Comparison of ENCODE assay signal across 12 cellular contexts in the genomic region with DNA sequence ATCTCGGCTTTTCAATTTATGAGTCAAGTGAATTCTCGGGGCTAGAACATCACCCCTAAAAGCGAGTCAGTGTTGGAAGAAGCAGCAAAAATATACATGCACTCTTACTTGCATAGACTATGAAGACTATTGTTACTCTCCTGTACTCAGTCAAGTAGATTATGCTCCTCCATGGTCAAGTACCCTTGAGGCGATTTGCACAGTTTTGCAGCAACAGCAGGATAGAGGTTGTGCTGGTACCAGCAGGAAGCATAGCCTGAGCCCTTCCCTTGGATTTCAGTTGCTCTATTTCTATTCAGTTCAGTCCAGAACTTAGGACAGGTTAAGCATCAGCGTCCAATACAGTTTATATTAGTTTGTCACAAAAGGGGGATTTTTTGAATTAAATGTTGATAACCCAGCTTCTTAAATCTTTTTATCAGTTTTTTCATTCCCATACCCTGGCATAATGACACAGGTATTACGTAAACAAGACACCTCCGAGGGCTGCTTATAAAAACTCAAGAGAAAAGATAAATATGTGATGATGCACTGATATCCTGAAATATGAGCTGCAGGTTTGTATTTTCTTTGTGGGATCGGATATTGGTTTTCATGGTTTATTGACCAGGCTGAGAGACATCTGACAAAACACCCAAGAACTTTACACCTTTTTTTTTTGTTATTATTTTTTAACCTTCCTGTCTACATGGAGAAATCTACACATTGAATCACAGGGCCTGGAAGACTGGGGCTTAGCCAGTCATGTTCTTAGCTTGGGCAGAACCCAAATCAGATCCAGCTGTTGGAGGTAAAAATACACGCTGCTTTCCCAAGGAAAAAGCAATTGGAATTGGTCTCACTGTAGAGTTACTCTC.
DNase-seq lines count a peak whose midpoint lies in the region; ATAC-seq and TF ChIP-seq lines count a peak whose summit lies in the region.
"Had no signal": no experiment of that assay in that cellular context is flagged by ENCODE, and none has a peak within 500 bp of the region (broad histone marks: within the 10 kb centered on the region; RNA-seq: fewer than 3 reads in every experiment).

No MANE protein-coding gene starts in this region.

- H3K27ac ChIP-seq in ACC112 (ENCODE audit: low read depth, low read length) (no peak overlapping the region), PC-3 (ENCODE audit: low read length) (peak overlapping the region; percentile 24), left lung (no peak overlapping the region)
- H3K27ac ChIP-seq: epithelial cell of prostate, RWPE1 had no signal

- no TSS peak for BruUV-seq in PC-3 (replicated peaks; lab: Mats Ljungman, UMichigan)

- TF ChIP-seq CTCF in PC-3 (conservative IDR thresholded peaks at IDR 0.05; ENCODE audit: low read depth, low read length), result no peak
- no peak for TF ChIP-seq CTCF in left lung (IDR thresholded peaks at IDR 0.05)

- ATAC-seq in PC-3, result peak; percentile 67
- peak; percentile 83 for ATAC-seq in left lung
- ATAC-seq in GM19463 (IDR thresholded peaks at IDR 0.05; ENCODE audit: unreplicated experiment), result no peak
- no peak for ATAC-seq in HG03196 (IDR thresholded peaks at IDR 0.05; ENCODE audit: unreplicated experiment)
- no peak for ATAC-seq in HG02852 (IDR thresholded peaks at IDR 0.05; ENCODE audit: unreplicated experiment)

- DNase-seq in GM03348 (ENCODE audit: low spot score) (peak; percentile 59), PC-3 (peak; percentile 50), left lung (no peak), HuH-7 (ENCODE audit: low spot score) (no peak)
- DNase-seq: activated CD4-positive, alpha-beta T cell treated with anti-CD3 and anti-CD28 coated beads, Interleukin-2, amount 10 ng/mL, durations not matched to agents 24 days and 14 days; posterior cingulate gyrus had no signal

- no peaks in the 10 kb centered on the region for H3K9me2 ChIP-seq in PC-3 (replicated peaks; ENCODE audit: low read length)

- no peaks in the 10 kb centered on the region for H4K20me1 ChIP-seq in PC-3 (ENCODE audit: low read length)

- no peak overlapping the region for H3K4me2 ChIP-seq in PC-3 (ENCODE audit: low read length)

- H3K36me3 ChIP-seq in ACC112 (ENCODE audit: insufficient read depth, low read length), result no peaks in the 10 kb centered on the region
- no peaks in the 10 kb centered on the region for H3K36me3 ChIP-seq in PC-3 (ENCODE audit: low read depth, low read length)
- H3K36me3 ChIP-seq in left lung, result no peaks in the 10 kb centered on the region

- no peaks in the 10 kb centered on the region for H3F3A ChIP-seq in PC-3 (ENCODE audit: low read length, unreplicated experiment)

- no peaks in the 10 kb centered on the region for H3K79me2 ChIP-seq in ACC112 (ENCODE audit: control insufficient read depth, insufficient read depth, low read length, unreplicated experiment)
- no peaks in the 10 kb centered on the region for H3K79me2 ChIP-seq in PC-3 (ENCODE audit: low read length)

- POLR2A ChIA-PET in PC-3 (lab: Charles Lee; ENCODE audit: unreplicated experiment), result no interaction called here

- peaks cover 10% of the 10 kb centered on the region for H3K4me1 ChIP-seq in ACC112 (ENCODE audit: control insufficient read depth, insufficient read depth, low read length, unreplicated experiment)
- peaks cover 14% of the 10 kb centered on the region for H3K4me1 ChIP-seq in PC-3 (ENCODE audit: insufficient read depth, low read length)
- peaks cover 17 to 28% of the 10 kb centered on the region in 2 donors for H3K4me1 ChIP-seq in left lung

- no peak overlapping the region for H3K9ac ChIP-seq in PC-3 (ENCODE audit: low read length)

- CTCF ChIA-PET in PC-3 (lab: Charles Lee), result no interaction called here

- H3K27me3 ChIP-seq in ACC112 (ENCODE audit: insufficient read depth, low read length) (no peaks in the 10 kb centered on the region), PC-3 (ENCODE audit: low read length) (no peaks in the 10 kb centered on the region), left lung (no peaks in the 10 kb centered on the region)

- H2AFZ ChIP-seq in ACC112 (ENCODE audit: low read length, unreplicated experiment) (peak overlapping the region; percentile 40), PC-3 (ENCODE audit: low read length) (no peak overlapping the region)

- H3K4me3 ChIP-seq in ACC112 (ENCODE audit: low read depth, low read length), result peak overlapping the region; percentile 57
- H3K4me3 ChIP-seq in PC-3 (ENCODE audit: low read length), result no peak overlapping the region
- no peak overlapping the region for H3K4me3 ChIP-seq in left lung

- intact Hi-C loops in PC-3 (cut with micrococcal nuclease) (no loop called here), left lung (cut with DNase I) (no loop called here)

- 0 out of 2 replicates have a peak, but pooled peaks cover 4% of the 10 kb centered on the region for H3K9me3 ChIP-seq in PC-3 (ENCODE audit: low read length)
- no peaks in the 10 kb centered on the region for H3K9me3 ChIP-seq in left lung

Comparison
In these comparisons a context has a peak if more than half of its experiments do, and no peak if none do; other contexts are left out.
1. DNase-seq: peak in GM03348 (single experiment) and PC-3 (single experiment); none in left lung (0 of 2) and HuH-7 (single experiment).
2. ATAC-seq: peak in PC-3 (single experiment) and left lung (single experiment); none in GM19463 (single experiment), HG03196 (single experiment) and HG02852 (single experiment).